In the genomic region with DNA sequence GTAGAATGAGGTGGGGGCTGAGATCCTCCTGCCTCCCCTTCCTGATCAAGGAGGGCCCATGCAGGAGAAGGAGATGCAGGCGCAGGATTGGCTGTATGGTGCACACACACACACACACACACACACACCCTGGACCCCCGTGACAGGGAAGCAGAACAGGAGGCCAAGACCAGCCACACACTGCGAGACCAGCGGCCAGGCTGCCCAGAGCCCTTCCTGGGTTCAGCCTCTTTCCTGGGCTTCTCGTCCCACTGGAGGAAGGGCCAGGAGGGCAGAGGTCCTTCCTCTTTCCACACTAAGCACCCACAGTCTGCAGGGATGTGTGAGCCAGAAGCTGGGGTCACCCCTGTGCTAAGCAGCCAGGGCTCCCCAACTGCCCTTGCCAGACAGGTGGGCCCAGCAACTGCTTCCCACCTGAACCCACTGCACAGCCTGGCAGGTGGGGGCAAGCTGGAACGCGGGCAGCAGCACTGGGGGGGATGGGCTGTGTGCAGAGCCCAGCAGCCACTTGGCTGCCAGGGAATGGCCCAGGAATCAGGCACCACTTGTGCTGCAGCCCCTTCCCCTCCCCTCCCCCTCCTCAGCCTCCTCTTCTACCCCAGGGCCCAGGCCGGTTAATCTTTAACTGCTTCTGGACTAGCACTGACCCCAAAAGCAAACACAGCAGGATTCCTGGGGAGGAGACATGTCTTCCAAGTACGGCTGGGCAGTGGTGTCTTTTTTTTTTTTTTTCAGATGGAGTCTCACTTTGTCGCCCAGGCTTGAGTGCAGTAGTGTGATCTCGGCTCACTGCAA, we compare ENCODE assay signal across 13 cellular contexts. TPM values are rescaled to one million over a fixed set of nuclear protein-coding genes. Genes with fewer than 3 reads are reported as not detected.
A peak's percentile ranks its signal among the peaks of the same experiment; 100 is the strongest.
DNase-seq lines count a peak whose midpoint lies in the region; TF ChIP-seq lines count a peak whose summit lies in the region.
"Had no signal": no experiment of that assay in that cellular context is flagged by ENCODE, and none has a peak within 500 bp of the region (broad histone marks: within the 10 kb centered on the region; RNA-seq: fewer than 3 reads in every experiment).

No MANE protein-coding gene starts in this region.

- TF ChIP-seq CTCF in neural crest cell (conservative IDR thresholded peaks at IDR 0.05) = no peak

- H3K4me1 Mint-ChIP-seq in neural crest cell = peaks cover 31% of the 10 kb centered on the region
- H3K4me1 Mint-ChIP-seq in T-helper 2 cell treated with Interferon-gamma antibody and Interleukin-4, amounts not matched to agents 5 μg/mL and 100 μg/mL, for 36 hours (ENCODE audit: low read depth) = peaks cover 8% of the 10 kb centered on the region

- peaks cover 7% of the 10 kb centered on the region; the same call in 1 of the 2 replicates for H3F3A ChIP-seq in GM23248 (ENCODE audit: insufficient read depth)

- H3K79me2 ChIP-seq in GM23248 (ENCODE audit: insufficient read depth) = peaks cover 66% of the 10 kb centered on the region

- WGBS in GM23248 (ENCODE audit: low coverage in 1 of 2, low lambda C conversion rate in 2 of 2, missing lambda C conversion rate in 2 of 2), 2 experiments = 93 to 96% methylated on average over 11 of the region's 11 CpGs

- H3K4me2 ChIP-seq in BLaER1 = peak overlapping the region; percentile 96
- H3K4me2 ChIP-seq in GM23248 (ENCODE audit: unreplicated experiment) = no peak overlapping the region

- H3K9me3 ChIP-seq in BLaER1 (no peaks in the 10 kb centered on the region), GM23248 (ENCODE audit: low read depth) (no peaks in the 10 kb centered on the region)

- H3K9me3 Mint-ChIP-seq in neural crest cell = no peaks in the 10 kb centered on the region
- H3K9me3 Mint-ChIP-seq in T-helper 2 cell treated with Interferon-gamma antibody and Interleukin-4, amounts not matched to agents 5 μg/mL and 100 μg/mL, for 36 hours = no peaks in the 10 kb centered on the region
- H3K9me3 Mint-ChIP-seq: activated naive CD4-positive, alpha-beta T cell treated with anti-CD3 and anti-CD28 coated beads for 36 hours had no signal

- H3K9me2 ChIP-seq in GM23248 (ENCODE audit: insufficient read depth) = no peaks in the 10 kb centered on the region

- peak overlapping the region; percentile 73 for H3K27ac ChIP-seq in BLaER1
- no peak overlapping the region for H3K27ac ChIP-seq in GM23248

- H3K36me3 Mint-ChIP-seq in neural crest cell (ENCODE audit: low read depth) = peaks cover 16% of the 10 kb centered on the region
- H3K36me3 Mint-ChIP-seq in T-helper 2 cell treated with Interferon-gamma antibody and Interleukin-4, amounts not matched to agents 5 μg/mL and 100 μg/mL, for 36 hours (ENCODE audit: low read depth) = peaks cover 4% of the 10 kb centered on the region
- H3K36me3 Mint-ChIP-seq: CD4-positive, CD25-positive, alpha-beta regulatory T cell had no signal

- peaks cover 42% of the 10 kb centered on the region for H3K27me3 ChIP-seq in BLaER1
- H3K27me3 ChIP-seq in GM23248 (replicated peaks; ENCODE audit: insufficient read depth) = no peaks in the 10 kb centered on the region

- H3K4me1 ChIP-seq in BLaER1 = peaks cover 71% of the 10 kb centered on the region
- no peaks in the 10 kb centered on the region for H3K4me1 ChIP-seq in GM23248 (ENCODE audit: insufficient read depth)

- peaks cover 22% of the 10 kb centered on the region for H3K27me3 Mint-ChIP-seq in neural crest cell (ENCODE audit: low read depth)
- peaks cover 44% of the 10 kb centered on the region for H3K27me3 Mint-ChIP-seq in T-helper 2 cell treated with Interferon-gamma antibody and Interleukin-4, amounts not matched to agents 5 μg/mL and 100 μg/mL, for 36 hours (ENCODE audit: low read depth)

- DNase-seq in NCI-H526 (lab: John Stamatoyannopoulos, UW) (peak; percentile 81 to 94), glomerular visceral epithelial cell (ENCODE audit: extremely low spot score) (peak; percentile 68), neural crest cell (ENCODE audit: low read depth, low spot score) (no peak), KBM-7 (no peak), DMS79 treated with DMSO at 0.1 percent for 48 hours (lab: John Stamatoyannopoulos, UW) (no peak), GM23248 (no peak)
- no peak for DNase-seq in T-helper 2 cell treated with Interferon-gamma antibody and Interleukin-4, amounts not matched to agents 5 μg/mL and 100 μg/mL, for 36 hours (ENCODE audit: low spot score)
- DNase-seq: activated CD4-positive, CD25-positive, alpha-beta regulatory T cell treated with anti-CD3 and anti-CD28 coated beads, Interleukin-2, amount 50 U/mL, for 72 hours; activated naive CD4-positive, alpha-beta T cell treated with anti-CD3 and anti-CD28 coated beads for 36 hours; CD4-positive, CD25-positive, alpha-beta regulatory T cell; NCI-H1417 treated with DMSO at 0.1 percent for 48 hours; OCI-M1 had no signal

- H3K4me3 ChIP-seq in BLaER1 = no peak overlapping the region; the same call in 1 of the 2 replicates
- no peak overlapping the region for H3K4me3 ChIP-seq in GM23248

- peaks cover 30% of the 10 kb centered on the region for H3K36me3 ChIP-seq in BLaER1
- H3K36me3 ChIP-seq in GM23248 (ENCODE audit: low read depth) = no peaks in the 10 kb centered on the region; the same call in 1 of the 2 replicates

- peak overlapping the region; percentile 90 for H3K4me3 Mint-ChIP-seq in neural crest cell
- no peak overlapping the region for H3K4me3 Mint-ChIP-seq in T-helper 2 cell treated with Interferon-gamma antibody and Interleukin-4, amounts not matched to agents 5 μg/mL and 100 μg/mL, for 36 hours
- H3K4me3 Mint-ChIP-seq: activated naive CD4-positive, alpha-beta T cell treated with anti-CD3 and anti-CD28 coated beads for 36 hours had no signal

- H2AFZ ChIP-seq in GM23248 = no peak overlapping the region

- no peak overlapping the region for H3K9ac ChIP-seq in BLaER1
- H3K9ac ChIP-seq in GM23248 = no peak overlapping the region

- peaks cover 91% of the 10 kb centered on the region for H4K20me1 ChIP-seq in BLaER1
- H4K20me1 ChIP-seq in GM23248 (ENCODE audit: insufficient read depth) = no peaks in the 10 kb centered on the region

- in situ Hi-C loops in KBM-7 (cut with MboI; ENCODE audit: low pct_unique_long_range_greater_than_20kb, low sequenced_read_pairs) (no loop called here), GM23248 (cut with MboI) (no loop called here)

- no peak overlapping the region for H3K27ac Mint-ChIP-seq in neural crest cell (ENCODE audit: unreplicated experiment)
- no peak overlapping the region for H3K27ac Mint-ChIP-seq in T-helper 2 cell treated with Interferon-gamma antibody and Interleukin-4, amounts not matched to agents 5 μg/mL and 100 μg/mL, for 36 hours
- H3K27ac Mint-ChIP-seq: activated naive CD4-positive, alpha-beta T cell treated with anti-CD3 and anti-CD28 coated beads for 36 hours; CD4-positive, CD25-positive, alpha-beta regulatory T cell had no signal

RNA-seq across cellular contexts. Expression of gene SLC38A10, which starts 44.6 kb away (rescaled TPM):
- total RNA-seq in neural crest cell = 59.6 and 63.3 TPM in 2 replicates
- 133 and 137 TPM in 2 replicates for total RNA-seq in GM23248 (2014; rRNA removed; shearing (Covaris generic))
- 58.6 and 61.8 TPM in 2 replicates for polyA plus RNA-seq in GM23248 (2016; fragmentation: Nextera tagmentation; extraction: Ambion mirVana)

RNA-seq across cellular contexts. Expression of gene BAHCC1, which starts 55.6 kb away (rescaled TPM):
- total RNA-seq in neural crest cell = 57.4 and 61.3 TPM in 2 replicates
- 3.0 and 5.2 TPM in 2 replicates for total RNA-seq in GM23248 (2014; rRNA removed; shearing (Covaris generic))
- 0.91 and 1.3 TPM in 2 replicates for polyA plus RNA-seq in GM23248 (2016; fragmentation: Nextera tagmentation; extraction: Ambion mirVana)
- polyA plus RNA-seq: CD4-positive, CD25-positive, alpha-beta regulatory T cell had no signal

Comparison
In these comparisons a context has a peak if more than half of its experiments do, and no peak if none do; other contexts are left out.
1. DNase-seq: peak in NCI-H526 (2 of 2) and glomerular visceral epithelial cell (single experiment); none in neural crest cell (single experiment), KBM-7 (single experiment), T-helper 2 cell treated with Interferon-gamma antibody and Interleukin-4, amounts not matched to agents 5 μg/mL and 100 μg/mL, for 36 hours (single experiment), DMS79 treated with DMSO at 0.1 percent for 48 hours (single experiment) and GM23248 (single experiment).